In genomic region chr16:59719121-59719520, GRCh38 we compare ENCODE assay signal across 22 cellular contexts.
A peak's percentile ranks its signal among the peaks of the same experiment; 100 is the strongest.
DNase-seq lines count a peak whose midpoint lies in the region; FAIRE-seq and TF ChIP-seq lines count a peak whose summit lies in the region.
"Had no signal": no experiment of that assay in that cellular context is flagged by ENCODE, and none has a peak within 500 bp of the region (broad histone marks: within the 10 kb centered on the region; RNA-seq: fewer than 3 reads in every experiment).

No MANE protein-coding gene starts in this region.

- H3K4me1 ChIP-seq in GM23248 (ENCODE audit: insufficient read depth) (no peaks in the 10 kb centered on the region), astrocyte (ENCODE audit: insufficient read depth, low read length) (no peaks in the 10 kb centered on the region)

- DNase-seq in AG10803 (ENCODE audit: low read depth) (peak; percentile 67), GM23248 (peak; percentile 43), astrocyte (ENCODE audit: low read depth) (peak; percentile 8), fibroblast of the aortic adventitia (ENCODE audit: low read depth) (peak; percentile 0), RCC 7860 (ENCODE audit: low spot score) (no peak), erythroblast (lab: John Stamatoyannopoulos, UW) (no peak), caudate nucleus (lab: John Stamatoyannopoulos, UW) (no peak)
- DNase-seq in activated CD4-positive, alpha-beta T cell treated with anti-CD3 and anti-CD28 coated beads, Interleukin-2, amount 10 ng/mL, durations not matched to agents 7 days and 5 days = no peak
- DNase-seq: CD4-positive, alpha-beta T cell; COR-L47; DMS79; NCI-H1092 treated with DMSO at 0.1 percent for 48 hours; NCI-H1436 treated with DMSO at 0.1 percent for 48 hours; NCI-H1930; NCI-H526; OCI-M1; Right ventricle myocardium superior had no signal

- no peaks in the 10 kb centered on the region for H4K20me1 ChIP-seq in GM23248 (ENCODE audit: insufficient read depth)
- H4K20me1 ChIP-seq in astrocyte (ENCODE audit: insufficient read depth, low read length) = no peaks in the 10 kb centered on the region

- no peaks in the 10 kb centered on the region for H3K27me3 Mint-ChIP-seq in astrocyte (ENCODE audit: low read depth, unreplicated experiment)
- no peaks in the 10 kb centered on the region for H3K27me3 Mint-ChIP-seq in activated CD4-positive, alpha-beta T cell treated with anti-CD3 and anti-CD28 coated beads, Interleukin-2, amount 10 ng/mL, durations not matched to agents 7 days and 5 days
- H3K27me3 Mint-ChIP-seq: CD4-positive, alpha-beta T cell had no signal

- H3K36me3 ChIP-seq in GM23248 (ENCODE audit: low read depth) (no peaks in the 10 kb centered on the region), astrocyte (ENCODE audit: insufficient read depth, low read length) (no peaks in the 10 kb centered on the region)

- FAIRE-seq in astrocyte (lab: Jason Lieb, UNC) (no peak), RCC 7860 (lab: Jason Lieb, UNC) (no peak)
- FAIRE-seq: A204.1, GM12891, GM18507, H1, K562 had no signal

- H3F3A ChIP-seq in GM23248 (ENCODE audit: insufficient read depth) = no peaks in the 10 kb centered on the region

- in situ Hi-C loops in GM23248 (cut with MboI) = no loop called here

- H3K27me3 ChIP-seq in GM23248 (replicated peaks; ENCODE audit: insufficient read depth) = no peaks in the 10 kb centered on the region
- no peaks in the 10 kb centered on the region for H3K27me3 ChIP-seq in astrocyte (ENCODE audit: insufficient read depth, low read length)

- H2AFZ ChIP-seq in GM23248 (no peak overlapping the region), astrocyte (ENCODE audit: low read depth, low read length) (no peak overlapping the region)

- no peak overlapping the region for H3K4me3 Mint-ChIP-seq in astrocyte (ENCODE audit: unreplicated experiment)
- no peak overlapping the region for H3K4me3 Mint-ChIP-seq in activated CD4-positive, alpha-beta T cell treated with anti-CD3 and anti-CD28 coated beads, Interleukin-2, amount 10 ng/mL, durations not matched to agents 7 days and 5 days
- H3K4me3 Mint-ChIP-seq: CD4-positive, alpha-beta T cell had no signal

- H3K9me3 ChIP-seq in GM23248 (ENCODE audit: low read depth) = no peaks in the 10 kb centered on the region
- no peaks in the 10 kb centered on the region for H3K9me3 ChIP-seq in astrocyte (ENCODE audit: insufficient read depth, low read depth, low read length)

- H3K36me3 Mint-ChIP-seq in astrocyte (ENCODE audit: low read depth, unreplicated experiment) = no peaks in the 10 kb centered on the region
- no peaks in the 10 kb centered on the region for H3K36me3 Mint-ChIP-seq in activated CD4-positive, alpha-beta T cell treated with anti-CD3 and anti-CD28 coated beads, Interleukin-2, amount 10 ng/mL, durations not matched to agents 7 days and 5 days (ENCODE audit: low read depth)

- 2 to 4% methylated on average over 2 of the region's 2 CpGs for WGBS in GM23248 (ENCODE audit: low coverage in 1 of 2, low lambda C conversion rate in 2 of 2, missing lambda C conversion rate in 2 of 2), 2 experiments

- POLR2A ChIA-PET in activated CD4-positive, alpha-beta T cell treated with anti-CD3 and anti-CD28 coated beads, Interleukin-2, amount 10 ng/mL, durations not matched to agents 7 days and 5 days (lab: Charles Lee) = no interaction called here

- H3K27ac Mint-ChIP-seq in astrocyte (ENCODE audit: unreplicated experiment) = no peak overlapping the region
- no peak overlapping the region for H3K27ac Mint-ChIP-seq in activated CD4-positive, alpha-beta T cell treated with anti-CD3 and anti-CD28 coated beads, Interleukin-2, amount 10 ng/mL, durations not matched to agents 7 days and 5 days
- H3K27ac Mint-ChIP-seq: CD4-positive, alpha-beta T cell had no signal

- H3K27ac ChIP-seq in GM23248 (no peak overlapping the region), astrocyte (ENCODE audit: low read depth, low read length) (no peak overlapping the region), caudate nucleus (ENCODE audit: low read depth, low read length) (no peak overlapping the region)

- TF ChIP-seq CTCF in AG10803 (conservative IDR thresholded peaks at IDR 0.05; ENCODE audit: low read length) (no peak), astrocyte (IDR thresholded peaks at IDR 0.05; ENCODE audit: insufficient read depth, low read depth, low read length) (no peak), fibroblast of the aortic adventitia (IDR thresholded peaks at IDR 0.05; ENCODE audit: insufficient read depth, low read length) (no peak)

- H3K9ac ChIP-seq in GM23248 = no peak overlapping the region
- H3K9ac ChIP-seq in astrocyte (ENCODE audit: low read length) = no peak overlapping the region

- H3K4me2 ChIP-seq in GM23248 (ENCODE audit: unreplicated experiment) (no peak overlapping the region), astrocyte (ENCODE audit: low read length) (no peak overlapping the region)

- H3K4me3 ChIP-seq in AG10803 (ENCODE audit: low read length) (no peak overlapping the region), GM23248 (no peak overlapping the region), astrocyte (ENCODE audit: insufficient read depth, low read depth, low read length) (no peak overlapping the region), fibroblast of the aortic adventitia (ENCODE audit: low read depth, low read length) (no peak overlapping the region)
- H3K4me3 ChIP-seq: K562 had no signal

- H3K79me2 ChIP-seq in GM23248 (ENCODE audit: insufficient read depth) (no peaks in the 10 kb centered on the region), astrocyte (ENCODE audit: insufficient read depth, low read length) (no peaks in the 10 kb centered on the region)

- no peaks in the 10 kb centered on the region for H3K9me3 Mint-ChIP-seq in astrocyte (ENCODE audit: unreplicated experiment)
- no peaks in the 10 kb centered on the region for H3K9me3 Mint-ChIP-seq in activated CD4-positive, alpha-beta T cell treated with anti-CD3 and anti-CD28 coated beads, Interleukin-2, amount 10 ng/mL, durations not matched to agents 7 days and 5 days

- CTCF ChIA-PET in activated CD4-positive, alpha-beta T cell treated with anti-CD3 and anti-CD28 coated beads, Interleukin-2, amount 10 ng/mL, durations not matched to agents 7 days and 5 days (lab: Charles Lee) = no interaction called here

- H3K9me2 ChIP-seq in GM23248 (ENCODE audit: insufficient read depth) = no peaks in the 10 kb centered on the region

- TF ChIP-seq POLR2A in erythroblast (IDR thresholded peaks at IDR 0.05; ENCODE audit: low read length) = no peak

- H3K4me1 Mint-ChIP-seq in astrocyte (ENCODE audit: low read depth, unreplicated experiment) = peaks cover 3% of the 10 kb centered on the region
- no peaks in the 10 kb centered on the region for H3K4me1 Mint-ChIP-seq in activated CD4-positive, alpha-beta T cell treated with anti-CD3 and anti-CD28 coated beads, Interleukin-2, amount 10 ng/mL, durations not matched to agents 7 days and 5 days

Comparison
In these comparisons a context has a peak if more than half of its experiments do, and no peak if none do; other contexts are left out.
1. DNase-seq: peak in AG10803 (single experiment), GM23248 (single experiment), astrocyte (single experiment) and fibroblast of the aortic adventitia (single experiment); none in RCC 7860 (single experiment), activated CD4-positive, alpha-beta T cell treated with anti-CD3 and anti-CD28 coated beads, Interleukin-2, amount 10 ng/mL, durations not matched to agents 7 days and 5 days (single experiment), erythroblast (0 of 2) and caudate nucleus (0 of 61).